25 cellular contexts compared by ENCODE assay signal in genomic region chr18:69538849-69539248, GRCh38.
"Had no signal": no experiment of that assay in that cellular context is flagged by ENCODE, and none has a peak within 500 bp of the region (broad histone marks: within the 10 kb centered on the region; RNA-seq: fewer than 3 reads in every experiment).

No MANE protein-coding gene starts in this region.

- ATAC-seq: activated T-cell treated with anti-CD3 and anti-CD28 coated beads, Interleukin-2, amount 50 U/mL, for 72 hours; Panc1; T-helper 17 cell had no signal

- H3K4me3 ChIP-seq: SJCRH30 had no signal

- DNase-seq: activated CD4-positive, alpha-beta memory T cell treated with anti-CD3 and anti-CD28 coated beads, Interleukin-2, amount 10 ng/mL, durations not matched to agents 7 days and 5 days; activated CD4-positive, alpha-beta T cell treated with anti-CD3 and anti-CD28 coated beads, Interleukin-2, amount 10 ng/mL, durations not matched to agents 7 days and 5 days; activated CD4-positive, CD25-positive, alpha-beta regulatory T cell; activated gamma-delta T cell treated with Interleukin-2 at 50 U/mL for 16 hours; activated naive CD4-positive, alpha-beta T cell treated with anti-CD3 and anti-CD28 coated beads, Interleukin-2, amount 10 ng/mL, durations not matched to agents 7 days and 5 days; activated naive CD8-positive, alpha-beta T cell treated with anti-CD3 and anti-CD28 coated beads for 36 hours; activated T-cell treated with anti-CD3 and anti-CD28 coated beads, Interleukin-2, amount 50 U/mL, for 72 hours; anterior cingulate cortex; cerebellar nuclear complex; Kasumi-1; KBM-7; NCI-H1048; NCI-H1694 treated with DMSO at 0.1 percent for 48 hours; NCI-H2081; NCI-H2227 treated with DMSO at 0.1 percent for 48 hours; NCI-H446 treated with DMSO at 0.1 percent for 48 hours; NCI-H526 treated with DMSO at 0.1 percent for 48 hours; NCI-H82; OCI-M1; Right ventricle myocardium superior; SJCRH30; T-helper 17 cell; T-helper 9 cell had no signal

- H3K27ac ChIP-seq: RWPE1, SJCRH30 had no signal

- H3K36me3 ChIP-seq: SJCRH30 had no signal

- H3K9me3 ChIP-seq: SJCRH30 had no signal

- H3K27me3 ChIP-seq: SJCRH30 had no signal

- H3K4me1 ChIP-seq: SJCRH30 had no signal
